ENCODE assay signal across 10 cellular contexts in genomic region chr14:50225067-50225973, GRCh38. TPM values are rescaled to one million over a fixed set of nuclear protein-coding genes. Genes with fewer than 3 reads are reported as not detected.
DNase-seq lines count a peak whose midpoint lies in the region; ATAC-seq and TF ChIP-seq lines count a peak whose summit lies in the region.
"Had no signal": no experiment of that assay in that cellular context is flagged by ENCODE, and none has a peak within 500 bp of the region (broad histone marks: within the 10 kb centered on the region; RNA-seq: fewer than 3 reads in every experiment).

No MANE protein-coding gene starts in this region.

- no peaks in the 10 kb centered on the region for H3K9me3 ChIP-seq in esophagus muscularis mucosa

- H3K4me3 Mint-ChIP-seq in nephron, result peak overlapping the region; percentile 42 to 62 (median 54)
- no peak overlapping the region for H3K4me3 Mint-ChIP-seq in progenitor cell of endocrine pancreas (ENCODE audit: low read depth)
- no peak overlapping the region for H3K4me3 Mint-ChIP-seq in T-helper 2 cell treated with Interferon-gamma antibody and Interleukin-4, amounts not matched to agents 5 μg/mL and 100 μg/mL, for 36 hours
- H3K4me3 Mint-ChIP-seq: activated CD4-positive, alpha-beta T cell treated with anti-CD3 and anti-CD28 coated beads, Interleukin-2, amount 10 ng/mL, durations not matched to agents 24 days and 14 days had no signal

- peaks cover 62 to 98% (median 92%) of the 10 kb centered on the region in 4 donors for H3K4me1 ChIP-seq in esophagus muscularis mucosa

- peaks cover 71% of the 10 kb centered on the region for H3K4me1 Mint-ChIP-seq in nephron
- H3K4me1 Mint-ChIP-seq in progenitor cell of endocrine pancreas (ENCODE audit: low read depth), result peaks cover 31% of the 10 kb centered on the region
- peaks cover 40% of the 10 kb centered on the region for H3K4me1 Mint-ChIP-seq in T-helper 2 cell treated with Interferon-gamma antibody and Interleukin-4, amounts not matched to agents 5 μg/mL and 100 μg/mL, for 36 hours (ENCODE audit: low read depth)

- H3K36me3 ChIP-seq in esophagus muscularis mucosa, result no peaks in the 10 kb centered on the region

- no peaks in the 10 kb centered on the region for H3K27me3 Mint-ChIP-seq in nephron (ENCODE audit: low read depth)
- H3K27me3 Mint-ChIP-seq in progenitor cell of endocrine pancreas, result no peaks in the 10 kb centered on the region
- H3K27me3 Mint-ChIP-seq in T-helper 2 cell treated with Interferon-gamma antibody and Interleukin-4, amounts not matched to agents 5 μg/mL and 100 μg/mL, for 36 hours (ENCODE audit: low read depth), result no peaks in the 10 kb centered on the region
- H3K27me3 Mint-ChIP-seq: activated CD4-positive, alpha-beta T cell treated with anti-CD3 and anti-CD28 coated beads, Interleukin-2, amount 10 ng/mL, durations not matched to agents 24 days and 14 days; IgD-negative memory B cell had no signal

- 33% methylated on average over 5 of the region's 5 CpGs for whole genome bisulfite sequencing in esophagus muscularis mucosa

- peak overlapping the region; percentile 71 to 74 (median 71) for H3K27ac ChIP-seq in esophagus muscularis mucosa (replicated peaks in 1 of 4)

- TF ChIP-seq EP300 in esophagus muscularis mucosa (IDR thresholded peaks at IDR 0.05), result no peak

- intact Hi-C loops in esophagus muscularis mucosa (cut with DNase I), result no loop called here

- H3K27me3 ChIP-seq in esophagus muscularis mucosa, result no peaks in the 10 kb centered on the region

- H3K9me3 Mint-ChIP-seq in nephron (no peaks in the 10 kb centered on the region), progenitor cell of endocrine pancreas (ENCODE audit: low read depth) (peaks cover 5% of the 10 kb centered on the region)
- H3K9me3 Mint-ChIP-seq in T-helper 2 cell treated with Interferon-gamma antibody and Interleukin-4, amounts not matched to agents 5 μg/mL and 100 μg/mL, for 36 hours, result no peaks in the 10 kb centered on the region
- H3K9me3 Mint-ChIP-seq: activated CD4-positive, alpha-beta T cell treated with anti-CD3 and anti-CD28 coated beads, Interleukin-2, amount 10 ng/mL, durations not matched to agents 24 days and 14 days; IgD-negative memory B cell had no signal

- no peak for TF ChIP-seq POLR2A in esophagus muscularis mucosa (IDR thresholded peaks at IDR 0.05; ENCODE audit: low read depth)

- H3K36me3 Mint-ChIP-seq in nephron (ENCODE audit: low read depth), result peaks cover 28% of the 10 kb centered on the region
- peaks cover 16% of the 10 kb centered on the region for H3K36me3 Mint-ChIP-seq in progenitor cell of endocrine pancreas (ENCODE audit: insufficient read depth)
- H3K36me3 Mint-ChIP-seq in T-helper 2 cell treated with Interferon-gamma antibody and Interleukin-4, amounts not matched to agents 5 μg/mL and 100 μg/mL, for 36 hours (ENCODE audit: low read depth), result peaks cover 18% of the 10 kb centered on the region
- H3K36me3 Mint-ChIP-seq: IgD-negative memory B cell had no signal

- peak; percentile 89 for DNase-seq in AG10803 (ENCODE audit: low read depth)
- peak; percentile 78 for DNase-seq in NCI-H226
- no peak for DNase-seq in esophagus muscularis mucosa (ENCODE audit: extremely low spot score)
- DNase-seq in progenitor cell of endocrine pancreas (ENCODE audit: low spot score, unreplicated experiment), result no peak
- DNase-seq in T-helper 2 cell treated with Interferon-gamma antibody and Interleukin-4, amounts not matched to agents 5 μg/mL and 100 μg/mL, for 36 hours (ENCODE audit: low spot score), result no peak
- DNase-seq: activated CD4-positive, alpha-beta T cell treated with anti-CD3 and anti-CD28 coated beads, Interleukin-2, amount 10 ng/mL, durations not matched to agents 24 days and 14 days had no signal

- TF ChIP-seq CTCF in AG10803 (conservative IDR thresholded peaks at IDR 0.05; ENCODE audit: low read length) (no peak), esophagus muscularis mucosa (IDR thresholded peaks at IDR 0.05) (no peak), nephron (IDR thresholded peaks at IDR 0.05; ENCODE audit: unreplicated experiment in 3 of 3) (no peak), progenitor cell of endocrine pancreas (IDR thresholded peaks at IDR 0.05; ENCODE audit: unreplicated experiment) (no peak)

- peak overlapping the region; percentile 82 to 97 (median 92) for H3K27ac Mint-ChIP-seq in nephron
- H3K27ac Mint-ChIP-seq in progenitor cell of endocrine pancreas, result no peak overlapping the region
- no peak overlapping the region for H3K27ac Mint-ChIP-seq in T-helper 2 cell treated with Interferon-gamma antibody and Interleukin-4, amounts not matched to agents 5 μg/mL and 100 μg/mL, for 36 hours
- H3K27ac Mint-ChIP-seq: activated CD4-positive, alpha-beta T cell treated with anti-CD3 and anti-CD28 coated beads, Interleukin-2, amount 10 ng/mL, durations not matched to agents 24 days and 14 days had no signal

- H3K4me3 ChIP-seq in AG10803 (ENCODE audit: low read length) (no peak overlapping the region), esophagus muscularis mucosa (peak overlapping the region in 3 of 4 donors; percentile 5 to 17 (median 16))

- ATAC-seq in GM19455 (IDR thresholded peaks at IDR 0.05; ENCODE audit: unreplicated experiment) (no peak), GM18870 (IDR thresholded peaks at IDR 0.05; ENCODE audit: unreplicated experiment) (no peak)

RNA-seq across cellular contexts. Expression of gene SOS2, which starts 6.1 kb away (rescaled TPM):
- total RNA-seq in esophagus muscularis mucosa (10 to 100 TPM; 40.1 to 59.8 (median 46.7) TPM), progenitor cell of endocrine pancreas (34.2 and 35.7 TPM in 2 replicates)

Comparison
In these comparisons a context has a peak if more than half of its experiments do, and no peak if none do; other contexts are left out.
1. DNase-seq: peak in AG10803 (single experiment) and NCI-H226 (single experiment); none in esophagus muscularis mucosa (single experiment), progenitor cell of endocrine pancreas (single experiment) and T-helper 2 cell treated with Interferon-gamma antibody and Interleukin-4, amounts not matched to agents 5 μg/mL and 100 μg/mL, for 36 hours (single experiment).
2. H3K27ac Mint-ChIP-seq: peak in nephron (3 of 3); none in progenitor cell of endocrine pancreas (single experiment) and T-helper 2 cell treated with Interferon-gamma antibody and Interleukin-4, amounts not matched to agents 5 μg/mL and 100 μg/mL, for 36 hours (single experiment).
3. H3K4me3 Mint-ChIP-seq: peak in nephron (3 of 3); none in progenitor cell of endocrine pancreas (single experiment) and T-helper 2 cell treated with Interferon-gamma antibody and Interleukin-4, amounts not matched to agents 5 μg/mL and 100 μg/mL, for 36 hours (single experiment).